In the genomic region with DNA sequence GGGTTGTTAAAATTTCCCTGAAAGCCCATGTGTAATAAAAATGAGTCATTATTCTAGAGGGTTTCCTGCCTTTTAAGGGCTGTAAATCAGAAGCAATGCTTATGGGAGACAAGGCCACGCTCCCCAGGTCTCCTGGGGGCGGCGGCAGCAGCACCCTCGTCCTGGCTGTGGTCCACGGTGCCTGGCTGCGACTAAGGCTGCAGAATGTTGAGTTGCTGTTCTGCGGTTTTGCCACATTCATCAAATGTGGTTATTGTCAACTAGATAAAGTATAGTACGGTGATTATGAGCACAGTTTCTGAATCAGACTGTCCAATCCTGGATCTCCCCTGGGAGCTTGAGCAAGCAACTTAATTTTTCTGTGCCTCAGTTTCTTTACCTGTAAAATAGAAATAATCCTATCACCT, we compare ENCODE assay signal across 1 cellular context.
TF ChIP-seq lines count a peak whose summit lies in the region.

No MANE protein-coding gene starts in this region.

TF ChIP-seq in IMR-90, 13 proteins besides CTCF, POLR2A, EP300 and RAD21:
- TF ChIP-seq FOS (IDR thresholded peaks at IDR 0.05; ENCODE audit: low read depth, low read length), result peak; percentile 7; the same call in 1 of the 2 replicates
- TF ChIP-seq RCOR1 (IDR thresholded peaks at IDR 0.05; ENCODE audit: insufficient replicate concordance, low read length), result peak; percentile 24
- no peak for TF ChIP-seq MAFK (IDR thresholded peaks at IDR 0.05; ENCODE audit: low read depth, low read length)
